1 cellular context compared by ENCODE assay signal in genomic region chr1:235759336-235759735, GRCh38.
TF ChIP-seq lines count a peak whose summit lies in the region.

No MANE protein-coding gene starts in this region.

TF ChIP-seq in GM23338, 12 proteins besides CTCF, POLR2A, EP300 and RAD21 (continued from another document):
- no peak for TF ChIP-seq ZNF462 (CRISPR knock-in tag; IDR thresholded peaks at IDR 0.05)
- TF ChIP-seq ETS1 (IDR thresholded peaks at IDR 0.05) = no peak
